20 cellular contexts compared by ENCODE assay signal in the genomic region with DNA sequence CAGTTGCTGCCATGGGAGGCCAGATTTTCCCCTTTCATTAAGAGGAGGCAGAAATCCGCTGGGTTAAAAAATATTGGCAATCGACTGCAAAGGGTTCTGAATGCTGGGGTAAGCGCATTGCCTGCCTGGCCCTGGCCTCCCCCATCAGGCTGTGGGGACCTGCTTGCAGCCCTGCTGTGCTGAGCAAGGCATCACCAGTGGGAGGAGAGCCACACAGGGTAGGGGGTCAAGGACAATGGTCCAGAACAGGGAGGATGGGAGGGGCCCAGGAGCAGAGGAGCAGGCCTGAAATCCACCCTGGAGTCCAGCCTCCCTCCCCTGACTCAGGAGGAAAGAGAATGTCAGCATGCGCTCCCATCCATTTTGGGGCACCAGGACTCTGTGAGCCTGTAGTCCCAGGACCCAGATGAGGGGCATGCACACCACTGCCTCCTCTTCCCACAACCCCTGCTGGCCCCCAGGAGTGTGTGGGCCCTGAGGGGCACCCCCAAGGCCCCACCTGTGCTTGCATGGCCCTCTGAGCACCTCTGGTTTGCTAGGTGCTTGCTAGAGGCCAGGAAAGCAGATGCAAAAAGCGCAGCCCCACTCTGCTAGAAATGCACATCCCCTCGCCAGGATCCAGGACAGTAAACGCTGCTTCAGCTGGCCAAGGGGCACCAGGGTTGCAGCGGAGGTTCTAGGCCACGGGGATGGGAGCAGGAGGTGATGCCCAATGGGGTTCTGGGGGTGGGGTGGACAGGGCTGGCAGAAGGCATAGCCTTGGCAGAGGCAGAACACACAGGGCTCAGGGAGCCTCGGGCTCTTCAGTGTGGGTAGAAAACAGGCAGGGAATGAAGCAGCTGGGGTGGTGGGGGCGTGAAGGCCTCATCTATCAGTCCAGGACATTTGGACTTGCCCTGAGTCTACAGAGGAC. TPM values are rescaled to one million over a fixed set of nuclear protein-coding genes. Genes with fewer than 3 reads are reported as not detected.
DNase-seq lines count a peak whose midpoint lies in the region; ATAC-seq and TF ChIP-seq lines count a peak whose summit lies in the region.
"Had no signal": no experiment of that assay in that cellular context is flagged by ENCODE, and none has a peak within 500 bp of the region (broad histone marks: within the 10 kb centered on the region; RNA-seq: fewer than 3 reads in every experiment).

No MANE protein-coding gene starts in this region.

- no peaks in the 10 kb centered on the region for H3K27me3 ChIP-seq in BLaER1 treated with 17β-estradiol and CSF1 and Interleukin-3, amounts not matched to agents 10 nM and 100 nM
- H3K27me3 ChIP-seq in NT2/D1 (ENCODE audit: insufficient read depth, insufficient read length) (no peaks in the 10 kb centered on the region), left ventricle myocardium inferior (ENCODE audit: low read depth) (no peaks in the 10 kb centered on the region), neuronal stem cell (ENCODE audit: control insufficient read depth in 3 of 3, insufficient read depth in 3 of 3, low read depth in 1 of 3, low read length in 3 of 3) (peaks cover 0 to 22% (median 0%) of the 10 kb centered on the region in 3 experiments)
- H3K27me3 ChIP-seq: upper lobe of left lung had no signal

- DNase-seq in NT2/D1 (ENCODE audit: low read depth, low spot score) (no peak), left ventricle myocardium inferior (no peak), neuronal stem cell (ENCODE audit: low spot score) (no peak), NCI-H187 treated with DMSO at 0.1 percent for 48 hours (lab: John Stamatoyannopoulos, UW) (no peak)
- no peak for DNase-seq in stimulated activated CD4-positive, alpha-beta T cell treated with anti-CD3 and anti-CD28 coated beads, Interleukin-2, amount 100 ng/mL, for 48 hours
- DNase-seq: activated CD4-positive, alpha-beta memory T cell treated with anti-CD3 and anti-CD28 coated beads, Interleukin-2, amount 10 ng/mL, durations not matched to agents 7 days and 5 days; activated gamma-delta T cell; glutamatergic neuron; GOT3; NCI-H146; NCI-H2171 treated with DMSO at 0.1 percent for 48 hours; NCI-H526; RPMI8226; WERI-Rb-1 had no signal

- H2BK15ac ChIP-seq in neuronal stem cell (ENCODE audit: low read length): peak overlapping the region; percentile 43

- H3K27ac ChIP-seq in BLaER1 treated with 17β-estradiol and CSF1 and Interleukin-3, amounts not matched to agents 10 nM and 100 nM: no peak overlapping the region; a peak in 1 of 22 replicates
- H3K27ac ChIP-seq in left ventricle myocardium inferior (replicated peaks) (peak overlapping the region; percentile 85), neuronal stem cell (replicated peaks; ENCODE audit: low read length) (no peak overlapping the region)
- H3K27ac ChIP-seq: upper lobe of left lung, WERI-Rb-1 had no signal

- H3K36me3 ChIP-seq in BLaER1 treated with 17β-estradiol and CSF1 and Interleukin-3, amounts not matched to agents 10 nM and 100 nM: peaks cover 0 to 21% (median 5%) of the 10 kb centered on the region in 11 experiments; a peak in 8 of 22 replicates
- H3K36me3 ChIP-seq in NT2/D1 (ENCODE audit: insufficient read depth, insufficient read length, low read length) (no peaks in the 10 kb centered on the region), left ventricle myocardium inferior (no peaks in the 10 kb centered on the region), neuronal stem cell (replicated peaks in 1 of 2; ENCODE audit: control insufficient read depth in 2 of 2, insufficient read depth in 2 of 2, low read length in 2 of 2) (no peaks in the 10 kb centered on the region)
- H3K36me3 ChIP-seq: upper lobe of left lung, WERI-Rb-1 had no signal

- H3K4ac ChIP-seq in neuronal stem cell (ENCODE audit: low read length): no peak overlapping the region

- H3K18ac ChIP-seq in neuronal stem cell (ENCODE audit: low read length): peak overlapping the region; percentile 72

- no peak overlapping the region for H3K14ac ChIP-seq in neuronal stem cell (ENCODE audit: low read length)

- WGBS in neuronal stem cell (ENCODE audit: extremely low coverage in 2 of 2, insufficient read length in 2 of 2, insufficient replicate concordance in 1 of 2), 2 donors: no CpG with 5 or more reads among the region's 11 CpGs

- ATAC-seq in HG03039 (IDR thresholded peaks at IDR 0.05; ENCODE audit: unreplicated experiment): no peak
- ATAC-seq in activated CD4-positive, CD25-positive, alpha-beta regulatory T cell treated with anti-CD3 and anti-CD28 coated beads, Interleukin-2, amount 50 U/mL, for 24 hours: no peak
- ATAC-seq: SK-N-SH treated with all-trans-retinoic acid at 6 μM for 48 hours had no signal

- peaks cover 6 to 14% (median 10%) of the 10 kb centered on the region in 11 experiments for H3K9me3 ChIP-seq in BLaER1 treated with 17β-estradiol and CSF1 and Interleukin-3, amounts not matched to agents 10 nM and 100 nM (replicated peaks in 1 of 11)
- H3K9me3 ChIP-seq in NT2/D1 (ENCODE audit: insufficient read depth, low read length) (peaks cover 10% of the 10 kb centered on the region), left ventricle myocardium inferior (replicated peaks) (peaks cover 8% of the 10 kb centered on the region), neuronal stem cell (replicated peaks in 1 of 2; ENCODE audit: control insufficient read depth in 2 of 2, insufficient read depth in 1 of 2, low read depth in 1 of 2, low read length in 2 of 2) (peaks cover 0 to 7% of the 10 kb centered on the region in 2 donors)

- H2BK5ac ChIP-seq in neuronal stem cell (ENCODE audit: low read length): peak overlapping the region; percentile 30

- H4K91ac ChIP-seq in neuronal stem cell (ENCODE audit: low read depth, low read length, poor library complexity): no peak overlapping the region

- H2BK120ac ChIP-seq in neuronal stem cell (ENCODE audit: low read depth, low read length): no peak overlapping the region

- H2AK5ac ChIP-seq in neuronal stem cell (ENCODE audit: low read depth, low read length): peak overlapping the region; percentile 4

- no peak overlapping the region for H3K4me3 ChIP-seq in BLaER1 treated with 17β-estradiol and CSF1 and Interleukin-3, amounts not matched to agents 10 nM and 100 nM
- H3K4me3 ChIP-seq in NT2/D1 (ENCODE audit: insufficient read length, low read depth): no peak overlapping the region
- H3K4me3 ChIP-seq in left ventricle myocardium inferior: no peak overlapping the region
- peak overlapping the region in 1 of 2 donors; percentile 22 for H3K4me3 ChIP-seq in neuronal stem cell (ENCODE audit: low read length in 2 of 2)
- H3K4me3 ChIP-seq: upper lobe of left lung had no signal

- no peak overlapping the region for H4K8ac ChIP-seq in neuronal stem cell (ENCODE audit: low read depth, low read length)

- TF ChIP-seq CTCF in left ventricle myocardium inferior (IDR thresholded peaks at IDR 0.05; ENCODE audit: borderline replicate concordance): no peak

- H2AFZ ChIP-seq in neuronal stem cell (ENCODE audit: low read length): peak overlapping the region; percentile 45

- peaks cover 0 to 67% (median 13%) of the 10 kb centered on the region in 11 experiments; a peak in 13 of 22 replicates for H4K20me1 ChIP-seq in BLaER1 treated with 17β-estradiol and CSF1 and Interleukin-3, amounts not matched to agents 10 nM and 100 nM

- H3K79me1 ChIP-seq in neuronal stem cell (ENCODE audit: low read depth, low read length): no peaks in the 10 kb centered on the region

- no peak overlapping the region for H2BK12ac ChIP-seq in neuronal stem cell (ENCODE audit: low read length)

- peak overlapping the region in 1 of 11 experiments; percentile 0; a peak in 1 of 22 replicates for H3K9ac ChIP-seq in BLaER1 treated with 17β-estradiol and CSF1 and Interleukin-3, amounts not matched to agents 10 nM and 100 nM
- H3K9ac ChIP-seq in NT2/D1 (ENCODE audit: insufficient read length, low read depth) (peak overlapping the region; percentile 37), neuronal stem cell (ENCODE audit: low read depth, low read length, poor library complexity) (peak overlapping the region; percentile 45)

- intact Hi-C loops in left ventricle myocardium inferior (cut with micrococcal nuclease): no loop called here

- H3K4me1 ChIP-seq in BLaER1 treated with 17β-estradiol and CSF1 and Interleukin-3, amounts not matched to agents 10 nM and 100 nM: peaks cover 5 to 35% (median 24%) of the 10 kb centered on the region in 10 experiments; a peak in 17 of 20 replicates
- H3K4me1 ChIP-seq in NT2/D1 (ENCODE audit: insufficient read depth, insufficient read length) (peaks cover 21% of the 10 kb centered on the region), left ventricle myocardium inferior (peaks cover 83% of the 10 kb centered on the region), neuronal stem cell (ENCODE audit: control insufficient read depth in 2 of 2, insufficient read depth in 1 of 2, low read depth in 1 of 2, low read length in 2 of 2) (peaks cover 7 to 8% of the 10 kb centered on the region in 2 donors)
- H3K4me1 ChIP-seq: upper lobe of left lung had no signal

- peak overlapping the region; percentile 34 for H3K23ac ChIP-seq in neuronal stem cell (ENCODE audit: low read depth, low read length, poor library complexity)

- H3K4me2 ChIP-seq in BLaER1 treated with 17β-estradiol and CSF1 and Interleukin-3, amounts not matched to agents 10 nM and 100 nM: peak overlapping the region in 6 of 11 experiments; percentile 30 to 59 (median 38); a peak in 10 of 22 replicates
- H3K4me2 ChIP-seq in neuronal stem cell (ENCODE audit: insufficient read depth, low read length, poor library complexity, severe bottlenecking): no peak overlapping the region

RNA-seq across cellular contexts. Expression of a gene that starts 14.6 kb away (rescaled TPM):
- total RNA-seq in left ventricle myocardium inferior: 92.1 TPM
- 13.2 TPM for polyA plus RNA-seq in neuronal stem cell (2013, experiment 1 of 2)
- 12.4 TPM for polyA plus RNA-seq in neuronal stem cell (2013, experiment 2 of 2)
- total RNA-seq: A673 had no signal
